Comparison of ENCODE assay signal across 1 cellular context in the genomic region with DNA sequence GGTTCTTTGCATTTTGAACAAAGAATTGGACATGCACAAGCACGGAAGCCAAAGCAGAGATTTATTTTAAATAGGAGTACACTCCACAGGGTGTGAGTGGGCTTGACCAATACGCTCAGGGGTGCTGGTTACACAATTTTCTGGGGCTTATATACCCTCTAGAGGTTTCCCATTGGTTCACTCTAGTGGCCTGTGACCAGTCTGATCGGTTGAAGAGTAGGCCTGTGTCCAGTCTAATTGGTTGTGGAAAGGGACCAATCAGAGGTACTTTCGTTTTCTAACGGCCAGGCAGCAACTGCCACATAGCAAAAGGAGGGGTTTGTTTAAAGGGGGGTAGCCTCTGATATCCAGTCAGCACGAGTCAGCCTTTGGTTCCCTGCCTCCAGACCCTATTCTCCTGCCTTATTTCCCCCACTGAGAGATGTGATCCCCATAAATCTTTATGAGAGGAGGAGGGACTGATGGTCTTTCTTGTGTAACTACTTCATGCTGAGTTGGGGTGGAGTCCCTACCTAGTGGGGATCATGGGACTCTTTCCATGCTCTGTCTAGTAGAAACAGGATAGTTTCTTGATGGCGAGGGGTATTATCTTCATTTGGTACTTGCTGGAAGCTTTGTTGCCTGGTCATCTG.
TF ChIP-seq lines count a peak whose summit lies in the region.

No MANE protein-coding gene starts in this region.

TF ChIP-seq in K562, 482 proteins besides CTCF, POLR2A, EP300 and RAD21:
- TF ChIP-seq MEIS2 (IDR thresholded peaks at IDR 0.05; ENCODE audit: partially characterized antibody) (peak; percentile 73), TBP (optimal IDR thresholded peaks at IDR 0.05; ENCODE audit: low read depth, low read length) (no peak), CBX5 (IDR thresholded peaks at IDR 0.05; ENCODE audit: borderline replicate concordance, low read depth) (no peak), FOXM1 (IDR thresholded peaks at IDR 0.05; ENCODE audit: low read depth) (peak; percentile 68; the same call in 1 of the 2 replicates), FOXM1 (CRISPR knock-in tag; IDR thresholded peaks at IDR 0.05; ENCODE audit: low read depth) (no peak), MYBL2 (IDR thresholded peaks at IDR 0.05; ENCODE audit: low read depth) (peak; percentile 75), MYBL2 (CRISPR knock-in tag; IDR thresholded peaks at IDR 0.05; ENCODE audit: borderline replicate concordance) (no peak), CC2D1A (IDR thresholded peaks at IDR 0.05) (peak; percentile 70; the same call in 1 of the 2 replicates), ATF7 (IDR thresholded peaks at IDR 0.05) (peak; percentile 19; the same call in 1 of the 2 replicates), MEF2D (tag; conservative IDR thresholded peaks at IDR 0.05; ENCODE audit: low read depth) (no peak)
- TF ChIP-seq, protein P1, sequence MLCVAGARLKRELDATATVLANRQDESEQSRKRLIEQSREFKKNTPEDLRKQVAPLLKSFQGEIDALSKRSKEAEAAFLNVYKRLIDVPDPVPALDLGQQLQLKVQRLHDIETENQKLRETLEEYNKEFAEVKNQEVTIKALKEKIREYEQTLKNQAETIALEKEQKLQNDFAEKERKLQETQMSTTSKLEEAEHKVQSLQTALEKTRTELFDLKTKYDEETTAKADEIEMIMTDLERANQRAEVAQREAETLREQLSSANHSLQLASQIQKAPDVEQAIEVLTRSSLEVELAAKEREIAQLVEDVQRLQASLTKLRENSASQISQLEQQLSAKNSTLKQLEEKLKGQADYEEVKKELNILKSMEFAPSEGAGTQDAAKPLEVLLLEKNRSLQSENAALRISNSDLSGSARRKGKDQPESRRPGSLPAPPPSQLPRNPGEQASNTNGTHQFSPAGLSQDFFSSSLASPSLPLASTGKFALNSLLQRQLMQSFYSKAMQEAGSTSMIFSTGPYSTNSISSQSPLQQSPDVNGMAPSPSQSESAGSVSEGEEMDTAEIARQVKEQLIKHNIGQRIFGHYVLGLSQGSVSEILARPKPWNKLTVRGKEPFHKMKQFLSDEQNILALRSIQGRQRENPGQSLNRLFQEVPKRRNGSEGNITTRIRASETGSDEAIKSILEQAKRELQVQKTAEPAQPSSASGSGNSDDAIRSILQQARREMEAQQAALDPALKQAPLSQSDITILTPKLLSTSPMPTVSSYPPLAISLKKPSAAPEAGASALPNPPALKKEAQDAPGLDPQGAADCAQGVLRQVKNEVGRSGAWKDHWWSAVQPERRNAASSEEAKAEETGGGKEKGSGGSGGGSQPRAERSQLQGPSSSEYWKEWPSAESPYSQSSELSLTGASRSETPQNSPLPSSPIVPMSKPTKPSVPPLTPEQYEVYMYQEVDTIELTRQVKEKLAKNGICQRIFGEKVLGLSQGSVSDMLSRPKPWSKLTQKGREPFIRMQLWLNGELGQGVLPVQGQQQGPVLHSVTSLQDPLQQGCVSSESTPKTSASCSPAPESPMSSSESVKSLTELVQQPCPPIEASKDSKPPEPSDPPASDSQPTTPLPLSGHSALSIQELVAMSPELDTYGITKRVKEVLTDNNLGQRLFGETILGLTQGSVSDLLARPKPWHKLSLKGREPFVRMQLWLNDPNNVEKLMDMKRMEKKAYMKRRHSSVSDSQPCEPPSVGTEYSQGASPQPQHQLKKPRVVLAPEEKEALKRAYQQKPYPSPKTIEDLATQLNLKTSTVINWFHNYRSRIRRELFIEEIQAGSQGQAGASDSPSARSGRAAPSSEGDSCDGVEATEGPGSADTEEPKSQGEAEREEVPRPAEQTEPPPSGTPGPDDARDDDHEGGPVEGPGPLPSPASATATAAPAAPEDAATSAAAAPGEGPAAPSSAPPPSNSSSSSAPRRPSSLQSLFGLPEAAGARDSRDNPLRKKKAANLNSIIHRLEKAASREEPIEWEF (CRISPR knock-in tag; IDR thresholded peaks at IDR 0.05) = no peak
- TF ChIP-seq, protein P2, sequence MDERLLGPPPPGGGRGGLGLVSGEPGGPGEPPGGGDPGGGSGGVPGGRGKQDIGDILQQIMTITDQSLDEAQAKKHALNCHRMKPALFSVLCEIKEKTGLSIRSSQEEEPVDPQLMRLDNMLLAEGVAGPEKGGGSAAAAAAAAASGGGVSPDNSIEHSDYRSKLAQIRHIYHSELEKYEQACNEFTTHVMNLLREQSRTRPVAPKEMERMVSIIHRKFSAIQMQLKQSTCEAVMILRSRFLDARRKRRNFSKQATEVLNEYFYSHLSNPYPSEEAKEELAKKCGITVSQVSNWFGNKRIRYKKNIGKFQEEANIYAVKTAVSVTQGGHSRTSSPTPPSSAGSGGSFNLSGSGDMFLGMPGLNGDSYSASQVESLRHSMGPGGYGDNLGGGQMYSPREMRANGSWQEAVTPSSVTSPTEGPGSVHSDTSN (CRISPR knock-in tag; IDR thresholded peaks at IDR 0.05; ENCODE audit: low read depth) = no peak
- TF ChIP-seq, protein P2 (tag; conservative IDR thresholded peaks at IDR 0.05; ENCODE audit: low read depth) = 0 out of 2 replicates have a peak, but pooled peaks have one; percentile 14
- TF ChIP-seq, protein P3, sequence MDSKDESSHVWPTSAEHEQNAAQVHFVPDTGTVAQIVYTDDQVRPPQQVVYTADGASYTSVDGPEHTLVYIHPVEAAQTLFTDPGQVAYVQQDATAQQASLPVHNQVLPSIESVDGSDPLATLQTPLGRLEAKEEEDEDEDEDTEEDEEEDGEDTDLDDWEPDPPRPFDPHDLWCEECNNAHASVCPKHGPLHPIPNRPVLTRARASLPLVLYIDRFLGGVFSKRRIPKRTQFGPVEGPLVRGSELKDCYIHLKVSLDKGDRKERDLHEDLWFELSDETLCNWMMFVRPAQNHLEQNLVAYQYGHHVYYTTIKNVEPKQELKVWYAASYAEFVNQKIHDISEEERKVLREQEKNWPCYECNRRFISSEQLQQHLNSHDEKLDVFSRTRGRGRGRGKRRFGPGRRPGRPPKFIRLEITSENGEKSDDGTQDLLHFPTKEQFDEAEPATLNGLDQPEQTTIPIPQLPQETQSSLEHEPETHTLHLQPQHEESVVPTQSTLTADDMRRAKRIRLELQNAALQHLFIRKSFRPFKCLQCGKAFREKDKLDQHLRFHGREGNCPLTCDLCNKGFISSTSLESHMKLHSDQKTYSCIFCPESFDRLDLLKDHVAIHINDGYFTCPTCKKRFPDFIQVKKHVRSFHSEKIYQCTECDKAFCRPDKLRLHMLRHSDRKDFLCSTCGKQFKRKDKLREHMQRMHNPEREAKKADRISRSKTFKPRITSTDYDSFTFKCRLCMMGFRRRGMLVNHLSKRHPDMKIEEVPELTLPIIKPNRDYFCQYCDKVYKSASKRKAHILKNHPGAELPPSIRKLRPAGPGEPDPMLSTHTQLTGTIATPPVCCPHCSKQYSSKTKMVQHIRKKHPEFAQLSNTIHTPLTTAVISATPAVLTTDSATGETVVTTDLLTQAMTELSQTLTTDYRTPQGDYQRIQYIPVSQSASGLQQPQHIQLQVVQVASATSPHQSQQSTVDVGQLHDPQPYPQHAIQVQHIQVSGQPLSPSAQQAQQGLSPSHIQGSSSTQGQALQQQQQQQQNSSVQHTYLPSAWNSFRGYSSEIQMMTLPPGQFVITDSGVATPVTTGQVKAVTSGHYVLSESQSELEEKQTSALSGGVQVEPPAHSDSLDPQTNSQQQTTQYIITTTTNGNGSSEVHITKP (IDR thresholded peaks at IDR 0.05; ENCODE audit: partially characterized antibody) = peak; percentile 90
- TF ChIP-seq, protein P4, sequence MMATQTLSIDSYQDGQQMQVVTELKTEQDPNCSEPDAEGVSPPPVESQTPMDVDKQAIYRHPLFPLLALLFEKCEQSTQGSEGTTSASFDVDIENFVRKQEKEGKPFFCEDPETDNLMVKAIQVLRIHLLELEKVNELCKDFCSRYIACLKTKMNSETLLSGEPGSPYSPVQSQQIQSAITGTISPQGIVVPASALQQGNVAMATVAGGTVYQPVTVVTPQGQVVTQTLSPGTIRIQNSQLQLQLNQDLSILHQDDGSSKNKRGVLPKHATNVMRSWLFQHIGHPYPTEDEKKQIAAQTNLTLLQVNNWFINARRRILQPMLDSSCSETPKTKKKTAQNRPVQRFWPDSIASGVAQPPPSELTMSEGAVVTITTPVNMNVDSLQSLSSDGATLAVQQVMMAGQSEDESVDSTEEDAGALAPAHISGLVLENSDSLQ (IDR thresholded peaks at IDR 0.05) = peak; percentile 59
- TF ChIP-seq, protein P5, sequence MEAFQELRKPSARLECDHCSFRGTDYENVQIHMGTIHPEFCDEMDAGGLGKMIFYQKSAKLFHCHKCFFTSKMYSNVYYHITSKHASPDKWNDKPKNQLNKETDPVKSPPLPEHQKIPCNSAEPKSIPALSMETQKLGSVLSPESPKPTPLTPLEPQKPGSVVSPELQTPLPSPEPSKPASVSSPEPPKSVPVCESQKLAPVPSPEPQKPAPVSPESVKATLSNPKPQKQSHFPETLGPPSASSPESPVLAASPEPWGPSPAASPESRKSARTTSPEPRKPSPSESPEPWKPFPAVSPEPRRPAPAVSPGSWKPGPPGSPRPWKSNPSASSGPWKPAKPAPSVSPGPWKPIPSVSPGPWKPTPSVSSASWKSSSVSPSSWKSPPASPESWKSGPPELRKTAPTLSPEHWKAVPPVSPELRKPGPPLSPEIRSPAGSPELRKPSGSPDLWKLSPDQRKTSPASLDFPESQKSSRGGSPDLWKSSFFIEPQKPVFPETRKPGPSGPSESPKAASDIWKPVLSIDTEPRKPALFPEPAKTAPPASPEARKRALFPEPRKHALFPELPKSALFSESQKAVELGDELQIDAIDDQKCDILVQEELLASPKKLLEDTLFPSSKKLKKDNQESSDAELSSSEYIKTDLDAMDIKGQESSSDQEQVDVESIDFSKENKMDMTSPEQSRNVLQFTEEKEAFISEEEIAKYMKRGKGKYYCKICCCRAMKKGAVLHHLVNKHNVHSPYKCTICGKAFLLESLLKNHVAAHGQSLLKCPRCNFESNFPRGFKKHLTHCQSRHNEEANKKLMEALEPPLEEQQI (IDR thresholded peaks at IDR 0.05) = peak; percentile 73; the same call in 1 of the 2 replicates
